ENCODE assay signal across 23 cellular contexts in genomic region chr11:125519865-125520834, GRCh38.
"Had no signal": no experiment of that assay in that cellular context is flagged by ENCODE, and none has a peak within 500 bp of the region (broad histone marks: within the 10 kb centered on the region; RNA-seq: fewer than 3 reads in every experiment).

No MANE protein-coding gene starts in this region.

- H3K27ac Mint-ChIP-seq: activated naive CD8-positive, alpha-beta T cell; effector memory CD8-positive, alpha-beta T cell; mesothelial cell of epicardium; nephron; T-cell had no signal

- DNase-seq: activated CD4-positive, alpha-beta T cell treated with anti-CD3 and anti-CD28 coated beads for 4 hours; activated CD8-positive, alpha-beta memory T cell treated with anti-CD3 and anti-CD28 coated beads, Interleukin-2, amount 50 U/mL, for 48 hours; activated effector memory CD4-positive, alpha-beta T cell treated with anti-CD3 and anti-CD28 coated beads, Interleukin-2, amount 50 U/mL, for 16 hours; activated T-cell treated with anti-CD3 and anti-CD28 coated beads, Interleukin-2, amount 50 U/mL, for 48 hours; amniotic stem cell; colonic mucosa; effector memory CD8-positive, alpha-beta T cell; esophagus squamous epithelium; gastrocnemius medialis; hypothalamus; left ventricle myocardium inferior; pancreas; psoas muscle; stimulated activated CD4-positive, alpha-beta T cell treated with anti-CD3 and anti-CD28 coated beads, Interleukin-4, amount 100 ng/mL, for 24 hours; stomach; T-cell; T-helper 9 cell; transverse colon; uterus had no signal

- ATAC-seq: effector memory CD8-positive, alpha-beta T cell; gastrocnemius medialis; pancreas; psoas muscle; SK-N-SH treated with all-trans-retinoic acid at 6 μM for 48 hours; T-cell had no signal

- H3K36me3 Mint-ChIP-seq: activated naive CD8-positive, alpha-beta T cell; mesothelial cell of epicardium; T-cell had no signal

- H3K4me3 Mint-ChIP-seq: activated naive CD8-positive, alpha-beta T cell; effector memory CD8-positive, alpha-beta T cell; mesothelial cell of epicardium; nephron; T-cell had no signal

- H3K27me3 Mint-ChIP-seq: activated naive CD8-positive, alpha-beta T cell; effector memory CD8-positive, alpha-beta T cell; T-cell had no signal
